In the genomic region with DNA sequence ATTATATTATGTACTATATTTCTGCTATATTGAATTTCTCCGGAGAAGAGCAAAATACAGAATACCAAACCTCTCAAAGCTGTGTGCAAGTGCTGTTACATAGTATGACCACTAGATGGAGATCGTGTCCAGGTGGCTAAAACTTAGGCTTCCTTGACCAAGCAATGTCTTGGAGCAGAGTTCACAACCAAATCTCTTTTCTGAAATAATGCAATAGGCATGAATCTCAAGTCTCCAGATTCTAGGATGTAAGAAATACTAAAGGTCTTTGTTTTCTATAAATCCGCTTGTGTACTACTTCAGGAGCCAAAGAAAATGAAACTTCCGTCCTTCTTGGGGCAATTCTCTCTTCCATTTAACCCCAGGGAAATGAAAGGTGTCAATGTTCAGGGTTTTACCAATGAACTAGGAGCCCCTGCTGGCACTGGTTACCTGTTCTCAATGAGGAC, we compare ENCODE assay signal across 8 cellular contexts.
A peak's percentile ranks its signal among the peaks of the same experiment; 100 is the strongest.
DNase-seq lines count a peak whose midpoint lies in the region; FAIRE-seq and TF ChIP-seq lines count a peak whose summit lies in the region.

No MANE protein-coding gene starts in this region.

- CTCF ChIA-PET in H1 (lab: Charles Lee; ENCODE audit: partially characterized antibody): interaction anchor here (0.7 to 4.6 kb wide), 23 partner anchors 10 to 530 kb away, joined by 3 to 44 read pairs (median 4); partner anchors contain the start of genes BRIX1, RAD1 and TTC23L

- H4K20me1 ChIP-seq in OCI-LY3 (ENCODE audit: insufficient read depth, low read length) (no peaks in the 10 kb centered on the region), H1 (replicated peaks in 1 of 2; ENCODE audit: control insufficient read depth in 1 of 2, insufficient read depth in 2 of 2, low read length in 2 of 2) (no peaks in the 10 kb centered on the region)

- H3K4me2 ChIP-seq in OCI-LY3 (ENCODE audit: low read length) (peak overlapping the region; percentile 60), H1 (ENCODE audit: insufficient read depth in 1 of 2, low read depth in 2 of 2, low read length in 2 of 2) (peak overlapping the region; percentile 22 to 43; a peak in 1 of 4 replicates)

- TF ChIP-seq POLR2A in GM12892 (IDR thresholded peaks at IDR 0.05; ENCODE audit: low read depth, low read length): no peak
- TF ChIP-seq POLR2A in H1 (IDR thresholded peaks at IDR 0.05; ENCODE audit: control extremely low read depth in 1 of 2, low read depth in 2 of 2, low read length in 2 of 2): no peak

- POLR2A ChIA-PET in H1 (lab: Charles Lee; ENCODE audit: partially characterized antibody): interaction anchor here (1.0 to 2.8 kb wide), 10 partner anchors 11 to 454 kb away, joined by 4 to 22 read pairs (median 5); partner anchors contain the start of gene TTC23L

- no peaks in the 10 kb centered on the region for H3K79me2 ChIP-seq in OCI-LY3 (ENCODE audit: low read length)
- H3K79me2 ChIP-seq in H1 (ENCODE audit: control insufficient read depth in 1 of 2, insufficient read depth in 2 of 2, low read length in 2 of 2): no peaks in the 10 kb centered on the region

- FAIRE-seq in GM12892 (lab: Jason Lieb, UNC) (peak; percentile 48), H1 (lab: Jason Lieb, UNC) (peak; percentile 91)

- H2BK15ac ChIP-seq in H1 (ENCODE audit: low read length): no peak overlapping the region

- H3K4ac ChIP-seq in H1 (replicated peaks; ENCODE audit: insufficient read length, low read depth, low read length): peak overlapping the region; percentile 99

- TF ChIP-seq CTCF in AG09319 (IDR thresholded peaks at IDR 0.05; ENCODE audit: low read depth, low read length) (peak; percentile 94), OCI-LY3 (IDR thresholded peaks at IDR 0.05; ENCODE audit: low read depth, low read length) (peak; percentile 82), H1 (IDR thresholded peaks at IDR 0.05; ENCODE audit: control extremely low read depth in 1 of 3, insufficient read depth in 1 of 3, low read depth in 1 of 3, low read length in 3 of 3) (peak in 2 of 3 experiments; percentile 75 to 87; a peak in 3 of 4 replicates)

- peak; percentile 92 to 94 for TF ChIP-seq RAD21 in H1 (IDR thresholded peaks at IDR 0.05 in 1 of 2, conservative IDR thresholded peaks at IDR 0.05 in 1 of 2; ENCODE audit: low read depth in 2 of 2, low read length in 2 of 2)

- no peak overlapping the region for H3K4me3 ChIP-seq in HUES48 (ENCODE audit: low read depth, low read length)
- H3K4me3 ChIP-seq in OCI-LY3 (ENCODE audit: low read length): peak overlapping the region; percentile 59
- H3K4me3 ChIP-seq in H1 (ENCODE audit: extremely low read depth in 1 of 4, insufficient read depth in 2 of 4, low read depth in 3 of 4, low read length in 4 of 4): peak overlapping the region in 1 of 4 experiments; percentile 32; a peak in 1 of 8 replicates

- no peaks in the 10 kb centered on the region for H3K36me3 ChIP-seq in HUES48 (ENCODE audit: control insufficient read depth, insufficient read depth, low read length)
- no peaks in the 10 kb centered on the region for H3K36me3 ChIP-seq in OCI-LY3 (replicated peaks; ENCODE audit: low read depth, low read length)
- no peaks in the 10 kb centered on the region for H3K36me3 ChIP-seq in H1 (ENCODE audit: control insufficient read depth in 2 of 4, insufficient read depth in 4 of 4, low read length in 3 of 4)

- no peak overlapping the region for H2AK5ac ChIP-seq in H1 (ENCODE audit: low read depth, low read length)

- no peak overlapping the region for H3K14ac ChIP-seq in H1 (ENCODE audit: insufficient read length)

- no peaks in the 10 kb centered on the region for H3K23me2 ChIP-seq in H1 (ENCODE audit: low read depth, low read length)

- no peaks in the 10 kb centered on the region for H3K79me1 ChIP-seq in H1 (ENCODE audit: low read depth, low read length)

- H3K18ac ChIP-seq in H1 (ENCODE audit: extremely low read depth, low read length): peak overlapping the region; percentile 71; the same call in 1 of the 2 replicates

- H3K4me1 ChIP-seq in HUES48 (ENCODE audit: control insufficient read depth, insufficient read depth, low read length): peaks cover 24% of the 10 kb centered on the region
- peaks cover 4% of the 10 kb centered on the region; the same call in 1 of the 2 replicates for H3K4me1 ChIP-seq in OCI-LY3 (ENCODE audit: low read length)
- peaks cover 6 to 14% (median 9%) of the 10 kb centered on the region in 4 experiments; a peak in 6 of 7 replicates for H3K4me1 ChIP-seq in H1 (replicated peaks in 1 of 4; ENCODE audit: control insufficient read depth in 3 of 4, insufficient read depth in 4 of 4, low read length in 3 of 4)

- peak overlapping the region; percentile 96 for H4K91ac ChIP-seq in H1 (replicated peaks; ENCODE audit: insufficient read length, low read length)

- H3K23ac ChIP-seq in H1 (ENCODE audit: insufficient read length): no peak overlapping the region

- H2BK20ac ChIP-seq in H1 (ENCODE audit: low read length): no peak overlapping the region; the same call in 1 of the 2 replicates

- 0 out of 2 replicates have a peak, but pooled peaks cover 3% of the 10 kb centered on the region for H3K9me3 ChIP-seq in HUES48 (ENCODE audit: control insufficient read depth, insufficient read depth, low read length)
- no peaks in the 10 kb centered on the region for H3K9me3 ChIP-seq in OCI-LY3 (ENCODE audit: insufficient read depth, low read length)
- peaks cover 0 to 5% of the 10 kb centered on the region in 2 experiments; a peak in 1 of 4 replicates for H3K9me3 ChIP-seq in H1 (ENCODE audit: insufficient read depth in 2 of 2, low read depth in 1 of 2, low read length in 1 of 2)

- H2AFZ ChIP-seq in OCI-LY3 (ENCODE audit: low read depth, low read length) (no peak overlapping the region; the same call in 1 of the 2 replicates), H1 (ENCODE audit: low read length) (no peak overlapping the region)

- H3K27ac ChIP-seq in HUES48 (ENCODE audit: low read depth, low read length): peak overlapping the region; percentile 90
- no peak overlapping the region for H3K27ac ChIP-seq in OCI-LY3 (ENCODE audit: low read length)
- peak overlapping the region; percentile 92 for H3K27ac ChIP-seq in H1 (ENCODE audit: low read depth, low read length)

- peak overlapping the region; percentile 88 for H3K56ac ChIP-seq in H1 (replicated peaks; ENCODE audit: insufficient read length, low read depth, low read length)

- peak overlapping the region; percentile 62; the same call in 1 of the 2 replicates for H2BK12ac ChIP-seq in H1 (ENCODE audit: low read depth, low read length)

- DNase-seq in AG09319 (ENCODE audit: extremely low read depth, low read depth): peak; percentile 18
- DNase-seq in GM12892 (ENCODE audit: insufficient read length): no peak
- DNase-seq in H1 (ENCODE audit: low read depth in 1 of 2, low spot score in 2 of 2): no peak
- peak; percentile 88 for DNase-seq in medulla oblongata (ENCODE audit: extremely low spot score)
- DNase-seq in activated gamma-delta T cell treated with Interleukin-2 at 50 U/mL for 16 hours: no peak
- DNase-seq in UCSD-AML1 (lab: John Stamatoyannopoulos, UW; ENCODE audit: unreplicated experiment): no peak

- no peaks in the 10 kb centered on the region for H3K27me3 ChIP-seq in HUES48 (ENCODE audit: control insufficient read depth, insufficient read depth, low read length)
- no peaks in the 10 kb centered on the region for H3K27me3 ChIP-seq in OCI-LY3 (ENCODE audit: low read depth, low read length)
- no peaks in the 10 kb centered on the region for H3K27me3 ChIP-seq in H1 (replicated peaks in 1 of 4; ENCODE audit: control insufficient read depth in 3 of 4, extremely low read depth in 1 of 4, insufficient read depth in 3 of 4, low read length in 3 of 4)

- no peak for TF ChIP-seq EP300 in H1 (IDR thresholded peaks at IDR 0.05; ENCODE audit: borderline replicate concordance in 1 of 2, low read depth in 2 of 2, low read length in 2 of 2)

- peak overlapping the region; percentile 87 for H3K9ac ChIP-seq in HUES48 (ENCODE audit: low read depth, low read length)
- 0 out of 2 replicates have a peak overlapping the region, but pooled peaks have one; percentile 15 for H3K9ac ChIP-seq in OCI-LY3 (ENCODE audit: low read length)
- H3K9ac ChIP-seq in H1 (replicated peaks in 1 of 4; ENCODE audit: extremely low read depth in 1 of 4, low read depth in 3 of 4, low read length in 3 of 4): peak overlapping the region in 2 of 4 experiments; percentile 54 to 73; a peak in 5 of 7 replicates

- H4K8ac ChIP-seq in H1 (ENCODE audit: extremely low read depth, insufficient read depth, low read length): no peak overlapping the region

- H2BK120ac ChIP-seq in H1 (replicated peaks; ENCODE audit: low read depth, low read length): peak overlapping the region; percentile 100

- WGBS in H1 (ENCODE audit: extremely low coverage in 1 of 2, insufficient coverage in 1 of 2, insufficient read length in 1 of 2, insufficient replicate concordance in 2 of 2, low coverage in 1 of 2, low lambda C conversion rate in 2 of 2, missing lambda C conversion rate in 1 of 2), 2 experiments: 25% methylated on average over 4 of the region's 4 CpGs; no CpG with 5 or more reads in 1 of the 2 experiments

- no peak overlapping the region; the same call in 1 of the 2 replicates for H2BK5ac ChIP-seq in H1 (ENCODE audit: low read depth, low read length)

- peak overlapping the region; percentile 89 for H4K5ac ChIP-seq in H1 (ENCODE audit: insufficient read length, low read depth, low read length)

TF ChIP-seq in H1, 55 proteins besides CTCF, POLR2A, EP300 and RAD21:
- TF ChIP-seq GABPA (IDR thresholded peaks at IDR 0.05; ENCODE audit: borderline replicate concordance, insufficient read depth, low read length) (no peak), KDM4A (IDR thresholded peaks at IDR 0.05; ENCODE audit: low read depth, low read length, severe bottlenecking) (no peak), TCF12 (IDR thresholded peaks at IDR 0.05; ENCODE audit: low read depth, low read length) (no peak), ATF2 (IDR thresholded peaks at IDR 0.05; ENCODE audit: low read length) (peak; percentile 66)
TF ChIP-seq in H1: peak in this region for 1.

Comparison
In these comparisons a context has a peak if more than half of its experiments do, and no peak if none do; other contexts are left out.
1. DNase-seq: peak in AG09319 (single experiment) and medulla oblongata (single experiment); none in GM12892 (single experiment), H1 (0 of 2), activated gamma-delta T cell treated with Interleukin-2 at 50 U/mL for 16 hours (single experiment) and UCSD-AML1 (single experiment).
2. Peak in every context shown above with its lines, with median percentiles within 50 percentile points of each other: CTCF ChIP-seq.